8 cellular contexts compared by ENCODE assay signal in the genomic region with DNA sequence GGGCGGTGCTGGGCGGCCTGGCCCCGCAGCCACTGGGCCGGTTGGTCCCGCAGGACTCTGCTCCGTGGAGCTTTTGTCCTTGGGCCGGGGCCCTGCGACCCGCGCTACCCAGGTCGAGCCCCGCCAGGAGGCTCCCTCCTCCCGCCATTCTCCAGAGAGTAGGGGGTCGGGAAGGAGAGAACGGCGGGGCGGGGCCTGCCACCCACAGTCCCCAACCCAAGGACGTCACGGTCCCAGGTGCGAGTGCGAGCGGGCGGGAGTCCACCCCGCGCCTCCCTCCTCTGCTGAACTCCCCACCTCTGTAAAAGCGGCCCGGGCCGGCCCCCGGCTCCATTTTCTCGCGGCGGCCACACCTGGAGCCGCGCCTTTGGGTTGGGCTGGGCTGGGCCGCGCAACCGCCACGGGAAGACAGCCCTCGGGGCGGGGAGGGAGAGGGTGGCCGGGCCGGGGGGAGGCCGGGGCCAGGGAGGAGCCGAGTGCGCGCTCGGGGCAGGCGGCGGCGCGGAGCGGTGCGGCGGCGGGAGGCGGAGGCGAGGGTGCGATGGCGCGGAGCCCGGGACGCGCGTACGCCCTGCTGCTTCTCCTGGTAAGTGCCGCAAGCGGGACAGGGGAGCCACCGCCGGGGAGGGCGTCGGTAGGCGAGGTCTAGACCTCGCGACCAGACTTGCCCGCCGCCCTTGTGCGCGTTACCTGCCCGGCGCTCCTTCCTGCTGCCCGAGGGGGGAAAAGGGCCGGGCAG. TPM values are rescaled to one million over a fixed set of nuclear protein-coding genes. Genes with fewer than 3 reads are reported as not detected.
DNase-seq lines count a peak whose midpoint lies in the region; ATAC-seq, FAIRE-seq and TF ChIP-seq lines count a peak whose summit lies in the region.

TSS of gene DSG2 (plus strand) at position 467 of the 739 bp plus-strand sequence. CDS start at position 542, 75 bp downstream.

- H3K4me3 ChIP-seq in NT2/D1 (ENCODE audit: insufficient read length, low read depth) (peak within 1 kb of the TSS; percentile 82), kidney (ENCODE audit: low read length in 2 of 2) (peak within 1 kb of the TSS; percentile 69 to 82)

- intact Hi-C loops in kidney (cut with DNase I), result no loop called here

- FAIRE-seq in kidney (lab: Jason Lieb, UNC), result no peak

- peak within 1 kb of the TSS; percentile 91 for H3K9ac ChIP-seq in NT2/D1 (ENCODE audit: insufficient read length, low read depth)
- peak within 1 kb of the TSS in 1 of 2 donors; percentile 87 for H3K9ac ChIP-seq in kidney (ENCODE audit: low read length in 2 of 2)

- H3K27me3 ChIP-seq in NT2/D1 (ENCODE audit: insufficient read depth, insufficient read length), result peaks cover 14% of the 10 kb centered on the region

- H3K27ac ChIP-seq in kidney (ENCODE audit: low read depth in 2 of 2, low read length in 2 of 2), result peak within 1 kb of the TSS; percentile 78 to 80

- in situ Hi-C loops in T47D (cut with HindIII; ENCODE audit: low pct_unique_long_range_greater_than_20kb, low sequenced_read_pairs), result no loop called here

- H3K4me1 ChIP-seq in NT2/D1 (ENCODE audit: insufficient read depth, insufficient read length) (no peaks in the 10 kb centered on the region), kidney (ENCODE audit: control insufficient read depth in 1 of 2, insufficient read depth in 1 of 2, low read depth in 1 of 2, low read length in 2 of 2) (peaks cover 0 to 2% of the 10 kb centered on the region in 2 donors)

- H3K9me3 ChIP-seq in NT2/D1 (ENCODE audit: insufficient read depth, low read length) (0 out of 2 replicates have a peak, but pooled peaks cover 6% of the 10 kb centered on the region), kidney (ENCODE audit: control insufficient read depth in 1 of 2, low read length in 2 of 2) (no peaks in the 10 kb centered on the region)

- peak; percentile 10 for DNase-seq in AG08396 (ENCODE audit: low spot score)
- no peak for DNase-seq in NT2/D1 (ENCODE audit: low read depth, low spot score)
- peak; percentile 64 to 88 for DNase-seq in T47D (ENCODE audit: low read depth in 1 of 2, low spot score in 1 of 2)
- DNase-seq in kidney, result peak; percentile 92
- peak in 2 of 3 experiments; percentile 1 to 22 for DNase-seq in stimulated activated CD4-positive, alpha-beta T cell treated with anti-CD3 and anti-CD28 coated beads, TNF-alpha, amount 100 ng/mL, for 24 hours (ENCODE audit: low read depth in 3 of 3)
- no peak for DNase-seq in AG08395 (ENCODE audit: low spot score)

- H3K36me3 ChIP-seq in NT2/D1 (ENCODE audit: insufficient read depth, insufficient read length, low read length), result peaks cover 7% of the 10 kb centered on the region
- no peaks in the 10 kb centered on the region for H3K36me3 ChIP-seq in kidney (ENCODE audit: control insufficient read depth in 1 of 2, insufficient read depth in 2 of 2, low read length in 2 of 2)

- TF ChIP-seq CTCF in kidney (IDR thresholded peaks at IDR 0.05; ENCODE audit: borderline replicate concordance, extremely low read depth, insufficient read depth), result no peak

- ATAC-seq in GM18909 (IDR thresholded peaks at IDR 0.05; ENCODE audit: poor library complexity, unreplicated experiment), result peak; percentile 46
- peak; percentile 43 for ATAC-seq in HG03064 (IDR thresholded peaks at IDR 0.05; ENCODE audit: low read depth, unreplicated experiment)

RNA-seq across cellular contexts. Expression of gene DSG2, which starts in this region (rescaled TPM):
- total RNA-seq in kidney, result 63.0 TPM
- 20.5 TPM for polyA plus RNA-seq in kidney (ENCODE audit: insufficient read depth, low read depth, low replicate concordance)

Comparison
In these comparisons a context has a peak if more than half of its experiments do, and no peak if none do; other contexts are left out.
1. DNase-seq: peak in AG08396 (single experiment), T47D (2 of 2), kidney (single experiment) and stimulated activated CD4-positive, alpha-beta T cell treated with anti-CD3 and anti-CD28 coated beads, TNF-alpha, amount 100 ng/mL, for 24 hours (2 of 3); none in NT2/D1 (single experiment) and AG08395 (single experiment).